ENCODE assay signal across 20 cellular contexts in the genomic region with DNA sequence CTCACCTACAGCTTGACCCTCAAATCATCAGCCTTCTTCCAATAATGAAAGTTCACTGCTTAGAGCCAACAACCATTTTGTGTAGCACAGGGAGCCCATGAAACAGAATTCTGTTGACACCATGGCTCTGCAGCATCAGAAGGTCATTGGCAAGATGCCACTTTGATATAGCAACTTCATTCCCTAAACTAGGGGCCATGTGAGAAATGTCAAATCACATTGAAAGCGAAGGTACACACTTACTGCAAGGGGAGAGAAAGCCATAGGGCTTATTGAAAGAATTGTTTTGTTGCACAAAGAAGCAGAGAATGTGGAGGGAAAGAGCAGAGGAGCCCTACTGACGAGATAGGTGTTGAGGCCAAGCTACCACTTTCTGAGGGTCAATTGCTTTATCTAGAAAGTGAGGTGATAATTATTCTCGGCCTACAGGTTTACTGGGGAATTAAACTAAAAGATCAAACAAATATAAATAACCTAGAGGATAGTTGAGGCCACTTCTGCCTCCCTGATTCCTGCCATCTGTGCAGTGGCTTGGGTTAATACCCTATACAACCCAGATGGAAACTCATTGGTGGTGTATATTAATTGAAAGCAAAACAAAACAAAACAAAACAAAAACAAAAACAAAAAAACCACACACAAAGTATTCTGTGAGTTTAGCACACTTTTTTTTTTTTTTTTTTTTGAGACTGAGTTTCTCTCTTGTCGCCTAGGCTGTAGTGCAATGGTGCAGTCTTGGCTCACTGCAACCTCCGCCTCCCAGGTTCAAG. TPM values are rescaled to one million over a fixed set of nuclear protein-coding genes. Genes with fewer than 3 reads are reported as not detected.
DNase-seq lines count a peak whose midpoint lies in the region; ATAC-seq and TF ChIP-seq lines count a peak whose summit lies in the region.
"Had no signal": no experiment of that assay in that cellular context is flagged by ENCODE, and none has a peak within 500 bp of the region (broad histone marks: within the 10 kb centered on the region; RNA-seq: fewer than 3 reads in every experiment).

No MANE protein-coding gene starts in this region.

- H3K36me3 ChIP-seq in SK-N-SH (replicated peaks in 1 of 2; ENCODE audit: control insufficient read depth in 1 of 2, insufficient read depth in 2 of 2, low read length in 1 of 2), result no peaks in the 10 kb centered on the region
- H3K36me3 ChIP-seq in colonic mucosa, result no peaks in the 10 kb centered on the region
- H3K36me3 ChIP-seq: BE2C; BLaER1 treated with 17β-estradiol and CSF1 and Interleukin-3, amounts not matched to agents 10 nM and 100 nM had no signal

- no peak overlapping the region for H3K4me3 Mint-ChIP-seq in neural crest cell
- H3K4me3 Mint-ChIP-seq: CD14-positive monocyte; CD4-positive, alpha-beta T cell; CD8-positive, alpha-beta memory T cell; GM23338; H9 had no signal

- H3K4me1 ChIP-seq in SK-N-SH (ENCODE audit: control insufficient read depth in 1 of 2, insufficient read depth in 2 of 2, low read depth in 1 of 2, low read length in 1 of 2) (peaks cover 0 to 5% of the 10 kb centered on the region in 2 experiments; a peak in 2 of 4 replicates), colonic mucosa (no peaks in the 10 kb centered on the region)
- H3K4me1 ChIP-seq: A549; BE2C; BLaER1 treated with 17β-estradiol and CSF1 and Interleukin-3, amounts not matched to agents 10 nM and 100 nM had no signal

- peak overlapping the region; percentile 25 for H3K27ac Mint-ChIP-seq in neural crest cell (ENCODE audit: unreplicated experiment)
- H3K27ac Mint-ChIP-seq: CD14-positive monocyte; CD4-positive, alpha-beta T cell; CD8-positive, alpha-beta memory T cell; GM23338; H9 had no signal

- POLR2A ChIA-PET in SK-N-SH (lab: Yijun Ruan, JAX), result no interaction called here

- TF ChIP-seq EP300 in SK-N-SH (IDR thresholded peaks at IDR 0.05; ENCODE audit: borderline replicate concordance in 1 of 2, low read depth in 1 of 2, low read length in 1 of 2), result peak in 1 of 2 experiments; percentile 54; a peak in 2 of 4 replicates

- H3K4me1 Mint-ChIP-seq in neural crest cell, result no peaks in the 10 kb centered on the region
- H3K4me1 Mint-ChIP-seq: CD14-positive monocyte; CD8-positive, alpha-beta memory T cell; GM23338; H9 had no signal

- no peaks in the 10 kb centered on the region for H3K79me2 ChIP-seq in SK-N-SH (ENCODE audit: insufficient read depth)

- H3K9me3 Mint-ChIP-seq in neural crest cell, result no peaks in the 10 kb centered on the region
- H3K9me3 Mint-ChIP-seq: CD4-positive, alpha-beta T cell; CD8-positive, alpha-beta memory T cell; GM23338; H9 had no signal

- no peak overlapping the region for H2AFZ ChIP-seq in SK-N-SH (ENCODE audit: low read depth)
- H2AFZ ChIP-seq: GM23338 had no signal

- H3K4me2 ChIP-seq in SK-N-SH, result no peak overlapping the region
- H3K4me2 ChIP-seq: A549; BLaER1 treated with 17β-estradiol and CSF1 and Interleukin-3, amounts not matched to agents 10 nM and 100 nM; GM23338 had no signal

- intact Hi-C loops in colonic mucosa (cut with DNase I), result no loop called here

- no peak overlapping the region for H3K9ac ChIP-seq in SK-N-SH
- H3K9ac ChIP-seq in colonic mucosa (ENCODE audit: low read depth in 2 of 2, low read length in 2 of 2), result no peak overlapping the region
- H3K9ac ChIP-seq: BLaER1 treated with 17β-estradiol and CSF1 and Interleukin-3, amounts not matched to agents 10 nM and 100 nM had no signal

- H4K20me1 ChIP-seq in SK-N-SH (ENCODE audit: insufficient read depth), result no peaks in the 10 kb centered on the region
- H4K20me1 ChIP-seq: BLaER1 treated with 17β-estradiol and CSF1 and Interleukin-3, amounts not matched to agents 10 nM and 100 nM had no signal

- no peaks in the 10 kb centered on the region for H3K36me3 Mint-ChIP-seq in neural crest cell (ENCODE audit: low read depth)
- H3K36me3 Mint-ChIP-seq: CD14-positive monocyte; CD8-positive, alpha-beta memory T cell had no signal

- no peaks in the 10 kb centered on the region for H3K9me3 ChIP-seq in SK-N-SH
- no peaks in the 10 kb centered on the region for H3K9me3 ChIP-seq in colonic mucosa
- H3K9me3 ChIP-seq: A549; BE2C; BLaER1 treated with 17β-estradiol and CSF1 and Interleukin-3, amounts not matched to agents 10 nM and 100 nM had no signal

- 54% methylated on average over 5 of the region's 5 CpGs for WGBS in SK-N-SH (ENCODE audit: low lambda C conversion rate)

- peak overlapping the region in 1 of 2 experiments; percentile 29; a peak in 1 of 4 replicates for H3K27ac ChIP-seq in SK-N-SH (ENCODE audit: low read depth in 2 of 2, low read length in 1 of 2)
- H3K27ac ChIP-seq in colonic mucosa, result no peak overlapping the region
- H3K27ac ChIP-seq: A549; BLaER1 treated with 17β-estradiol and CSF1 and Interleukin-3, amounts not matched to agents 10 nM and 100 nM had no signal

- TF ChIP-seq CTCF in SK-N-SH (IDR thresholded peaks at IDR 0.05) (no peak), neural crest cell (conservative IDR thresholded peaks at IDR 0.05) (no peak), colonic mucosa (IDR thresholded peaks at IDR 0.05) (no peak)

- H3K4me3 ChIP-seq in SK-N-SH (ENCODE audit: low read depth in 2 of 2, low read length in 1 of 2) (no peak overlapping the region), colonic mucosa (no peak overlapping the region)
- H3K4me3 ChIP-seq: A549; BLaER1 treated with 17β-estradiol and CSF1 and Interleukin-3, amounts not matched to agents 10 nM and 100 nM; GM23338 had no signal

- DNase-seq in SK-N-SH (peak; percentile 46), neural crest cell (ENCODE audit: low read depth, low spot score) (no peak), colonic mucosa (no peak)
- no peak for DNase-seq in stimulated activated naive CD4-positive, alpha-beta T cell (lab: John Stamatoyannopoulos, UW)
- DNase-seq: 8988T; ACHN; AML-193; BE2C; CD4-positive, alpha-beta T cell; CD8-positive, alpha-beta memory T cell; DMS153; DND-41; H9 had no signal

- H3K27me3 Mint-ChIP-seq in neural crest cell (ENCODE audit: low read depth), result no peaks in the 10 kb centered on the region

- no peaks in the 10 kb centered on the region for H3K9me2 ChIP-seq in SK-N-SH

- no peak for ATAC-seq in SK-N-SH treated with all-trans-retinoic acid at 6 μM for 48 hours
- peak; percentile 52 for ATAC-seq in GM21717 (IDR thresholded peaks at IDR 0.05; ENCODE audit: unreplicated experiment)
- ATAC-seq: A549, GM23338, HCT116 had no signal

- TF ChIP-seq RAD21 in SK-N-SH (IDR thresholded peaks at IDR 0.05; ENCODE audit: low read length), result 0 out of 2 replicates have a peak, but pooled peaks have one; percentile 14

- CTCF ChIA-PET in SK-N-SH (lab: Yijun Ruan, JAX), result interaction anchor here (0.9 kb wide), 1 partner anchor 242 kb away, joined by 5 read pairs; no protein-coding TSS in a partner anchor

- H3K27me3 ChIP-seq in SK-N-SH (ENCODE audit: insufficient read depth), result no peaks in the 10 kb centered on the region
- H3K27me3 ChIP-seq in colonic mucosa, result no peaks in the 10 kb centered on the region
- H3K27me3 ChIP-seq: BE2C; BLaER1 treated with 17β-estradiol and CSF1 and Interleukin-3, amounts not matched to agents 10 nM and 100 nM had no signal

- H3F3A ChIP-seq in SK-N-SH (replicated peaks; ENCODE audit: insufficient read depth), result no peaks in the 10 kb centered on the region

TF ChIP-seq in SK-N-SH, 30 proteins besides CTCF, POLR2A, EP300 and RAD21:
- TF ChIP-seq MXI1 (IDR thresholded peaks at IDR 0.05; ENCODE audit: low read depth, low read length) (peak; percentile 49; the same call in 1 of the 2 replicates), RFX5 (IDR thresholded peaks at IDR 0.05; ENCODE audit: low read length) (no peak), SIN3A (IDR thresholded peaks at IDR 0.05; ENCODE audit: borderline replicate concordance, low read depth, low read length) (no peak), NFIC (IDR thresholded peaks at IDR 0.05; ENCODE audit: borderline replicate concordance) (no peak), GATA2 (CRISPR knock-in tag; IDR thresholded peaks at IDR 0.05) (peak; percentile 74), FOXJ3 (CRISPR knock-in tag; IDR thresholded peaks at IDR 0.05) (peak; percentile 72), RXRA (IDR thresholded peaks at IDR 0.05; ENCODE audit: borderline replicate concordance, low read depth) (no peak), CHD2 (IDR thresholded peaks at IDR 0.05; ENCODE audit: low read length, partially characterized antibody) (peak; percentile 29)
- TF ChIP-seq, protein P1, sequence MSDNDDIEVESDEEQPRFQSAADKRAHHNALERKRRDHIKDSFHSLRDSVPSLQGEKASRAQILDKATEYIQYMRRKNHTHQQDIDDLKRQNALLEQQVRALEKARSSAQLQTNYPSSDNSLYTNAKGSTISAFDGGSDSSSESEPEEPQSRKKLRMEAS (IDR thresholded peaks at IDR 0.05; ENCODE audit: low read depth), result no peak

TF ChIP-seq in SK-N-SH treated with all-trans-retinoic acid at 6 μM for 48 hours, 23 proteins besides CTCF, POLR2A, EP300 and RAD21:
- no peak for TF ChIP-seq GLIS3 (CRISPR knock-in tag; IDR thresholded peaks at IDR 0.05)
- TF ChIP-seq CSDC2 (CRISPR knock-in tag; IDR thresholded peaks at IDR 0.05), result no peak
- no peak for TF ChIP-seq BACH2 (CRISPR knock-in tag; IDR thresholded peaks at IDR 0.05; ENCODE audit: borderline replicate concordance)
- TF ChIP-seq RARB (CRISPR knock-in tag; IDR thresholded peaks at IDR 0.05), result no peak
TF ChIP-seq in SK-N-SH treated with all-trans-retinoic acid at 6 μM for 48 hours: peak in this region for 0.

RNA-seq across cellular contexts. Expression of a gene that starts 5.9 kb away (rescaled TPM):
- polyA plus RNA-seq in SK-N-SH (2012; rRNA removed), result 0.07 and 0.11 TPM in 2 replicates
- polyA plus RNA-seq in SK-N-SH (2012; cell fraction: cytosol; rRNA removed), result 0.12 and 0.13 TPM in 2 replicates
- 0.05 and 0.06 TPM in 2 replicates for polyA plus RNA-seq in SK-N-SH (2012; cell fraction: nucleus; rRNA removed)
- total RNA-seq in neural crest cell (0.12 TPM in 1 of 2 replicates, not detected in the other), colonic mucosa (under 1 TPM; 0.03 to 0.22 TPM)
- total RNA-seq: CD4-positive, alpha-beta T cell; CD8-positive, alpha-beta memory T cell; H9 had no signal
- polyA plus RNA-seq: CD14-positive monocyte; CD8-positive, alpha-beta memory T cell had no signal
